In the genomic region with DNA sequence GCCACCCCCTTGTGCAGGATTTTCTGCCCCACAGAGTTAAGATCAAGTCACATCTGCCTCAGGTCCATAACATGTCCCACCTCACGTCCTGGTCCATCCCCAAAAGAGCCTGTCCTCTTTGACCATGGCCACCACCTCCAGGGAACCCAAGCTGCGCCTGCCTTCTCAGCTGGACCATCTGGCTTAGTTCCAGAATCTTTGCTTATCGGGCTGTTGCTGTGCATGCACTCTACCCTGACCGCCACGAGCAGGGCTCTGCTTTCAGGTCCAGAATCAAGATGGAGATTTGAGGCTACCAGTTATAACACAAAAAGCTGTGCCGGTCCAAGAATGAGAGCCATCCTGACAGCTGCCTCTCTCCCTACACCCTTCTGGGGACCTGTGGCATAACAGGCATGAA, we compare ENCODE assay signal across 18 cellular contexts.
"Had no signal": no experiment of that assay in that cellular context is flagged by ENCODE, and none has a peak within 500 bp of the region (broad histone marks: within the 10 kb centered on the region; RNA-seq: fewer than 3 reads in every experiment).

No MANE protein-coding gene starts in this region.

- FAIRE-seq: islet of Langerhans had no signal

- H3K36me3 ChIP-seq: cardiac muscle cell, heart left ventricle, spleen had no signal

- H3K4me1 ChIP-seq: spleen had no signal

- DNase-seq: activated CD4-positive, alpha-beta T cell treated with anti-CD3 and anti-CD28 coated beads, Interleukin-2, amount 50 U/mL, for 1 hour; activated CD8-positive, alpha-beta memory T cell treated with anti-CD3 and anti-CD28 coated beads for 24 hours; activated CD8-positive, alpha-beta memory T cell treated with anti-CD3 and anti-CD28 coated beads, Interleukin-2, amount 50 U/mL, for 4 hours; activated naive CD4-positive, alpha-beta T cell treated with Interleukin-2 at 50 U/mL for 16 hours; activated naive CD8-positive, alpha-beta T cell treated with anti-CD3 and anti-CD28 coated beads, Interleukin-2, amount 10 ng/mL, durations not matched to agents 7 days and 5 days; activated T-cell treated with anti-CD3 and anti-CD28 coated beads, Interleukin-2, amount 50 U/mL, for 24 hours; amniotic stem cell; heart left ventricle; midbrain; nucleus accumbens; spleen; stimulated activated CD4-positive, alpha-beta T cell treated with anti-CD3 and anti-CD28 coated beads, Interleukin-4, amount 100 ng/mL, for 1 hour; stimulated activated naive CD8-positive, alpha-beta T cell treated with anti-CD3 and anti-CD28 coated beads, Interleukin-15, Interleukin-2, amounts not matched to agents 100 U/mL and 50 U/mL, for 24 hours had no signal

- H3K27ac ChIP-seq: cardiac muscle cell, epithelial cell of prostate, heart left ventricle, spleen, VCaP had no signal

- H3K4me3 ChIP-seq: cardiac muscle cell, heart left ventricle, spleen had no signal

- H3K9me3 ChIP-seq: heart left ventricle, spleen had no signal

- ATAC-seq: activated CD4-positive, CD25-positive, alpha-beta regulatory T cell treated with anti-CD3 and anti-CD28 coated beads, Interleukin-2, amount 50 U/mL, for 24 hours; heart left ventricle; stimulated activated naive CD8-positive, alpha-beta T cell treated with anti-CD3 and anti-CD28 coated beads, Interleukin-15, Interleukin-2, amounts not matched to agents 100 U/mL and 50 U/mL, for 24 hours had no signal

- H3K27me3 ChIP-seq: cardiac muscle cell, heart left ventricle, spleen had no signal
